25 cellular contexts compared by ENCODE assay signal in genomic region chr16:75204410-75204758, GRCh38. TPM values are rescaled to one million over a fixed set of nuclear protein-coding genes. Genes with fewer than 3 reads are reported as not detected.
DNase-seq lines count a peak whose midpoint lies in the region; ATAC-seq, FAIRE-seq and TF ChIP-seq lines count a peak whose summit lies in the region.
"Had no signal": no experiment of that assay in that cellular context is flagged by ENCODE, and none has a peak within 500 bp of the region (broad histone marks: within the 10 kb centered on the region; RNA-seq: fewer than 3 reads in every experiment).

No MANE protein-coding gene starts in this region.

- H3K36me3 Mint-ChIP-seq in chondrocyte (ENCODE audit: low read depth) (no peaks in the 10 kb centered on the region), Calu3 (ENCODE audit: insufficient read depth, unreplicated experiment) (peaks cover 14% of the 10 kb centered on the region)
- H3K36me3 Mint-ChIP-seq: CD4-positive, CD25-positive, alpha-beta regulatory T cell; IgD-negative memory B cell had no signal

- 81 to 94% methylated on average over 4 to 6 of the region's 6 CpGs for WGBS in pancreas, 2 donors

- H3K27me3 Mint-ChIP-seq in chondrocyte (ENCODE audit: low read depth) (no peaks in the 10 kb centered on the region), Calu3 (ENCODE audit: unreplicated experiment) (no peaks in the 10 kb centered on the region)

- H2AFZ ChIP-seq in Karpas-422 (ENCODE audit: low read length): no peak overlapping the region
- H2AFZ ChIP-seq: GM23248 had no signal

- H3K4me1 Mint-ChIP-seq in chondrocyte (ENCODE audit: low read depth) (peaks cover 8% of the 10 kb centered on the region), Calu3 (ENCODE audit: low read depth, unreplicated experiment) (no peaks in the 10 kb centered on the region)

- no peak overlapping the region for H3K27ac Mint-ChIP-seq in chondrocyte (ENCODE audit: unreplicated experiment)
- H3K27ac Mint-ChIP-seq in Calu3 (ENCODE audit: unreplicated experiment): no peak overlapping the region
- H3K27ac Mint-ChIP-seq: CD4-positive, CD25-positive, alpha-beta regulatory T cell had no signal

- intact Hi-C loops in left cardiac atrium (cut with DNase I): loop anchor here in 1 of 2 donors (10.0 kb wide), 1 partner anchor 200 kb away; no protein-coding TSS in a partner anchor
- intact Hi-C loops in cardiac septum (cut with DNase I): loop anchor here (5.0 kb wide), 1 partner anchor 178 kb away; no protein-coding TSS in a partner anchor
- intact Hi-C loops in pancreas (cut with DNase I): no loop called here
- intact Hi-C loops in Calu3 (cut with micrococcal nuclease; ENCODE audit: unreplicated experiment): no loop called here

- H3K4me1 ChIP-seq in pancreas (peaks cover 0 to 10% (median 7%) of the 10 kb centered on the region in 3 donors), Karpas-422 (ENCODE audit: low read length) (peaks cover 6% of the 10 kb centered on the region)
- H3K4me1 ChIP-seq: BE2C, SJSA1 had no signal

- H3K36me3 ChIP-seq in pancreas: peaks cover 0 to 9% (median 0%) of the 10 kb centered on the region in 3 donors
- no peaks in the 10 kb centered on the region for H3K36me3 ChIP-seq in Karpas-422 (ENCODE audit: insufficient read depth, low read length)
- H3K36me3 ChIP-seq: BE2C, SJSA1 had no signal

- H3K27ac ChIP-seq in pancreas (peak overlapping the region in 1 of 4 donors; percentile 70), Karpas-422 (ENCODE audit: low read length) (no peak overlapping the region)
- H3K27ac ChIP-seq: GM23248, SJSA1 had no signal

- no peaks in the 10 kb centered on the region for H3K79me2 ChIP-seq in Karpas-422 (ENCODE audit: low read length)

- H3K9me3 ChIP-seq in pancreas (no peaks in the 10 kb centered on the region), Karpas-422 (ENCODE audit: low read length) (no peaks in the 10 kb centered on the region)
- H3K9me3 ChIP-seq: BE2C, SJSA1 had no signal

- FAIRE-seq in pancreas (lab: Jason Lieb, UNC): no peak
- FAIRE-seq: GM12878 had no signal

- DNase-seq in left cardiac atrium (peak; percentile 2), cardiac septum (ENCODE audit: low spot score) (no peak), GM10266 (ENCODE audit: extremely low spot score) (peak; percentile 7), chondrocyte (ENCODE audit: low spot score) (peak; percentile 49), pancreas (peak in 4 of 6 donors; percentile 26 to 82 (median 56)), Calu3 (no peak), Karpas-422 (no peak)
- no peak for DNase-seq in activated CD8-positive, alpha-beta memory T cell treated with anti-CD3 and anti-CD28 coated beads, Interleukin-2, amount 50 U/mL, for 48 hours
- DNase-seq: BE2C; CD4-positive, CD25-positive, alpha-beta regulatory T cell; DMS79; GM23248; H9; NCI-H1694; NCI-H2081; NCI-H2171; NCI-H345; NCI-H524; NCI-H774; NK-92 treated with Interleukin-12 subunit alpha and Interleukin-12 subunit beta, amount 100 ng/mL, for 24 hours had no signal

- H4K20me1 ChIP-seq in Karpas-422 (ENCODE audit: insufficient read depth, low read depth, low read length): no peaks in the 10 kb centered on the region

- BruUV-seq in Calu3 (replicated peaks; lab: Mats Ljungman, UMichigan): no TSS peak

- CTCF ChIA-PET in Calu3 (lab: Charles Lee): no interaction called here

- H3K9me3 Mint-ChIP-seq in chondrocyte (ENCODE audit: low read depth) (no peaks in the 10 kb centered on the region), Calu3 (ENCODE audit: low read depth, unreplicated experiment) (no peaks in the 10 kb centered on the region)
- H3K9me3 Mint-ChIP-seq: CD4-positive, CD25-positive, alpha-beta regulatory T cell; H9; IgD-negative memory B cell had no signal

- H3K4me3 Mint-ChIP-seq in chondrocyte (ENCODE audit: unreplicated experiment) (no peak overlapping the region), Calu3 (ENCODE audit: low read depth, unreplicated experiment) (no peak overlapping the region)
- H3K4me3 Mint-ChIP-seq: CD4-positive, CD25-positive, alpha-beta regulatory T cell; H9 had no signal

- no peak overlapping the region for H3K9ac ChIP-seq in Karpas-422 (ENCODE audit: low read length)
- H3K9ac ChIP-seq: GM23248 had no signal

- peak overlapping the region in 1 of 4 donors; percentile 47 for H3K4me3 ChIP-seq in pancreas
- H3K4me3 ChIP-seq in Karpas-422 (ENCODE audit: low read length): no peak overlapping the region
- H3K4me3 ChIP-seq: GM12878, GM23248, SJSA1 had no signal

- H3K27me3 ChIP-seq in pancreas: no peaks in the 10 kb centered on the region
- no peaks in the 10 kb centered on the region for H3K27me3 ChIP-seq in Karpas-422 (ENCODE audit: low read length)
- H3K27me3 ChIP-seq: BE2C, SJSA1 had no signal

- ATAC-seq in left cardiac atrium: no peak
- peak in 2 of 4 donors; percentile 1 for ATAC-seq in pancreas
- ATAC-seq: GM12878 had no signal

- no peaks in the 10 kb centered on the region for H3K9me2 ChIP-seq in Karpas-422 (replicated peaks; ENCODE audit: insufficient read depth, low read length)

- TF ChIP-seq CTCF in GM10266 (IDR thresholded peaks at IDR 0.05; ENCODE audit: control insufficient read depth, insufficient read depth, low read depth, missing control alignments): no peak
- no peak for TF ChIP-seq CTCF in chondrocyte (IDR thresholded peaks at IDR 0.05)
- no peak for TF ChIP-seq CTCF in pancreas (IDR thresholded peaks at IDR 0.05)
- TF ChIP-seq CTCF in Calu3 (IDR thresholded peaks at IDR 0.05; ENCODE audit: unreplicated experiment): no peak

- no peak overlapping the region for H3K4me2 ChIP-seq in Karpas-422 (ENCODE audit: low read depth, low read length, poor library complexity, severe bottlenecking)

RNA-seq across cellular contexts. Expression of gene CTRB2, which starts 2.6 kb away (rescaled TPM):
- total RNA-seq in left cardiac atrium (not detected), cardiac septum (not detected), chondrocyte (not detected in 3 replicates), pancreas (over 10,000 TPM; 36,685 to 57,899 (median 39,778) TPM), Calu3 (2022) (0.76 TPM in 1 of 2 replicates, not detected in the other)
- polyA plus RNA-seq in pancreas: over 10,000 TPM; 20,002 to 30,463 TPM
- not detected in 2 replicates for total RNA-seq in Karpas-422 (2014; rRNA removed; shearing (Covaris generic); ENCODE audit: low replicate concordance)
- total RNA-seq: A673; CD4-positive, CD25-positive, alpha-beta regulatory T cell; GM23248; H9; M059J; SJSA1 had no signal
- polyA plus RNA-seq: CD4-positive, CD25-positive, alpha-beta regulatory T cell; GM12878; GM23248; IgD-negative memory B cell had no signal

RNA-seq across cellular contexts. Expression of gene CTRB1, which starts 14.4 kb away (rescaled TPM):
- total RNA-seq in left cardiac atrium (1 to 10 TPM in 1 of 2 donors, under 1 TPM in 1; 0.39 to 1.4 TPM), cardiac septum (not detected), chondrocyte (not detected in 3 replicates), pancreas (over 10,000 TPM; 14,339 to 37,242 (median 26,937) TPM), Calu3 (2022) (not detected in 2 replicates)
- polyA plus RNA-seq in pancreas: over 10,000 TPM; 23,150 to 29,718 TPM
- total RNA-seq in Karpas-422 (2014; rRNA removed; shearing (Covaris generic); ENCODE audit: low replicate concordance): not detected in 2 replicates
- total RNA-seq: A673; CD4-positive, CD25-positive, alpha-beta regulatory T cell; GM23248; H9; M059J; SJSA1 had no signal
- polyA plus RNA-seq: CD4-positive, CD25-positive, alpha-beta regulatory T cell; GM12878; GM23248; IgD-negative memory B cell had no signal

RNA-seq across cellular contexts. Expression of gene BCAR1, which starts 47.0 kb away (rescaled TPM):
- total RNA-seq in left cardiac atrium: 10 to 100 TPM; 46.5 to 65.9 TPM
- total RNA-seq in cardiac septum: 80.3 TPM
- total RNA-seq in chondrocyte: 125 to 140 TPM (median 125 TPM) in 3 replicates
- total RNA-seq in pancreas: 10 to 100 TPM; 30.1 to 56.9 (median 40.4) TPM
- polyA plus RNA-seq in pancreas: 10 to 100 TPM; 60.1 to 66.7 TPM
- total RNA-seq in Calu3 (2022): 153 and 168 TPM in 2 replicates
- total RNA-seq in Karpas-422 (2014; rRNA removed; shearing (Covaris generic); ENCODE audit: low replicate concordance): 9.2 and 20.5 TPM in 2 replicates
- polyA plus RNA-seq: IgD-negative memory B cell had no signal

RNA-seq across cellular contexts. Expression of gene ZFP1, which starts 56.1 kb away (rescaled TPM):
- total RNA-seq in left cardiac atrium (1 to 10 TPM; 5.9 to 6.8 TPM), cardiac septum (10.5 TPM), chondrocyte (11.4 to 15.3 TPM (median 14.1 TPM) in 3 replicates), pancreas (1 to 10 TPM; 1.9 to 4.2 (median 3.3) TPM), Calu3 (2022) (10.6 and 12.9 TPM in 2 replicates)
- polyA plus RNA-seq in pancreas: 1 to 10 TPM; 1.8 to 3.3 TPM
- total RNA-seq in Karpas-422 (2014; rRNA removed; shearing (Covaris generic); ENCODE audit: low replicate concordance): 7.9 and 23.0 TPM in 2 replicates

Comparison
In these comparisons a context has a peak if more than half of its experiments do, and no peak if none do; other contexts are left out.
1. DNase-seq: peak in left cardiac atrium (single experiment), GM10266 (single experiment), chondrocyte (single experiment) and pancreas (4 of 6); none in cardiac septum (single experiment), Calu3 (single experiment), Karpas-422 (single experiment) and activated CD8-positive, alpha-beta memory T cell treated with anti-CD3 and anti-CD28 coated beads, Interleukin-2, amount 50 U/mL, for 48 hours (single experiment).
2. RNA of gene CTRB2, which starts 2.6 kb away (total RNA-seq): 36,685 to 57,899 TPM in pancreas; 0.76 TPM in Calu3, not detected in cardiac septum (single experiment), not detected in chondrocyte, not detected in left cardiac atrium and not detected in Karpas-422; every median in the first group is over 1,000 times any median in the second.
3. RNA of gene CTRB1, which starts 14.4 kb away (total RNA-seq): 14,339 to 37,242 TPM in pancreas; 0.39 to 1.4 TPM in left cardiac atrium, not detected in cardiac septum (single experiment), not detected in chondrocyte, not detected in Calu3 and not detected in Karpas-422; every median in the first group is over 1,000 times any median in the second.